Comparison of ENCODE assay signal across 26 cellular contexts in genomic region chr10:5165738-5166137, GRCh38. TPM values are rescaled to one million over a fixed set of nuclear protein-coding genes. Genes with fewer than 3 reads are reported as not detected.
A peak's percentile ranks its signal among the peaks of the same experiment; 100 is the strongest.
DNase-seq lines count a peak whose midpoint lies in the region; ATAC-seq and TF ChIP-seq lines count a peak whose summit lies in the region.
"Had no signal": no experiment of that assay in that cellular context is flagged by ENCODE, and none has a peak within 500 bp of the region (broad histone marks: within the 10 kb centered on the region; RNA-seq: fewer than 3 reads in every experiment).

No MANE protein-coding gene starts in this region.

- no peaks in the 10 kb centered on the region for H3F3A ChIP-seq in SK-N-SH (replicated peaks; ENCODE audit: insufficient read depth)
- H3F3A ChIP-seq in neural progenitor cell (ENCODE audit: low read depth) = peaks cover 12% of the 10 kb centered on the region

- ATAC-seq in SK-N-SH treated with all-trans-retinoic acid at 6 μM for 48 hours = no peak
- ATAC-seq in GM21737 (IDR thresholded peaks at IDR 0.05; ENCODE audit: unreplicated experiment) = no peak
- ATAC-seq: gastroesophageal sphincter; naive thymus-derived CD4-positive, alpha-beta T cell had no signal

- peaks cover 7% of the 10 kb centered on the region; the same call in 1 of the 2 replicates for H3K9me3 ChIP-seq in SK-N-SH
- peaks cover 10% of the 10 kb centered on the region for H3K9me3 ChIP-seq in OCI-LY7 (ENCODE audit: low read length)
- H3K9me3 ChIP-seq in neural progenitor cell (ENCODE audit: low read depth) = peaks cover 12% of the 10 kb centered on the region
- H3K9me3 ChIP-seq: ovary had no signal

- TF ChIP-seq POLR2A in erythroblast (IDR thresholded peaks at IDR 0.05; ENCODE audit: low read length) = no peak

- H3K4me3 Mint-ChIP-seq in neural progenitor cell = no peak overlapping the region
- H3K4me3 Mint-ChIP-seq: activated CD4-positive, alpha-beta T cell treated with anti-CD3 and anti-CD28 coated beads, Interleukin-2, amount 10 ng/mL, durations not matched to agents 7 days and 5 days; activated naive CD8-positive, alpha-beta T cell; memory B cell; naive thymus-derived CD4-positive, alpha-beta T cell; T-helper 1 cell treated with Interleukin-12 subunit alpha and Interleukin-12 subunit beta and Interleukin-4 antibody, amounts not matched to agents 30 μg/mL and 1 μg/mL, for 36 hours had no signal

- no peak overlapping the region for H3K4me2 ChIP-seq in SK-N-SH
- H3K4me2 ChIP-seq in OCI-LY7 (ENCODE audit: low read length) = no peak overlapping the region
- no peak overlapping the region for H3K4me2 ChIP-seq in neural progenitor cell
- H3K4me2 ChIP-seq: PC-9 had no signal

- H3K9ac ChIP-seq in SK-N-SH (no peak overlapping the region), neural progenitor cell (no peak overlapping the region)

- no peak overlapping the region for H2AFZ ChIP-seq in SK-N-SH (ENCODE audit: low read depth)
- H2AFZ ChIP-seq in OCI-LY7 (ENCODE audit: low read length) = no peak overlapping the region
- no peak overlapping the region for H2AFZ ChIP-seq in neural progenitor cell (replicated peaks)
- H2AFZ ChIP-seq: PC-9 had no signal

- POLR2A ChIA-PET in SK-N-SH (lab: Yijun Ruan, JAX) (no interaction called here), OCI-LY7 (lab: Charles Lee) (no interaction called here)

- WGBS in SK-N-SH (ENCODE audit: low lambda C conversion rate) = 7% methylated on average over 1 of the region's 1 CpG

- no TSS peak for BruUV-seq in OCI-LY7 (replicated peaks; lab: Mats Ljungman, UMichigan)

- TF ChIP-seq EP300 in SK-N-SH (IDR thresholded peaks at IDR 0.05; ENCODE audit: borderline replicate concordance in 1 of 2, low read depth in 1 of 2, low read length in 1 of 2) = no peak

- intact Hi-C loops in OCI-LY7 (cut with micrococcal nuclease; ENCODE audit: unreplicated experiment) = no loop called here

- CTCF ChIA-PET in SK-N-SH (lab: Yijun Ruan, JAX) (no interaction called here), OCI-LY7 (lab: Charles Lee; ENCODE audit: unreplicated experiment) (no interaction called here)

- H4K20me1 ChIP-seq in SK-N-SH (ENCODE audit: insufficient read depth) = no peaks in the 10 kb centered on the region
- H4K20me1 ChIP-seq in OCI-LY7 (ENCODE audit: insufficient read depth, low read length) = no peaks in the 10 kb centered on the region
- H4K20me1 ChIP-seq in neural progenitor cell (ENCODE audit: low read depth) = no peaks in the 10 kb centered on the region

- TF ChIP-seq CTCF in SK-N-SH (IDR thresholded peaks at IDR 0.05) (no peak), OCI-LY7 (conservative IDR thresholded peaks at IDR 0.05; ENCODE audit: low read length) (no peak), neural progenitor cell (IDR thresholded peaks at IDR 0.05) (no peak)

- H3K27me3 Mint-ChIP-seq in neural progenitor cell (ENCODE audit: insufficient read depth, low read depth) = peaks cover 3% of the 10 kb centered on the region
- H3K27me3 Mint-ChIP-seq: activated CD4-positive, alpha-beta T cell treated with anti-CD3 and anti-CD28 coated beads, Interleukin-2, amount 10 ng/mL, durations not matched to agents 7 days and 5 days; memory B cell had no signal

- H3K36me3 ChIP-seq in SK-N-SH (replicated peaks in 1 of 2; ENCODE audit: control insufficient read depth in 1 of 2, insufficient read depth in 2 of 2, low read length in 1 of 2) (no peaks in the 10 kb centered on the region), OCI-LY7 (ENCODE audit: insufficient read depth, low read length) (no peaks in the 10 kb centered on the region), neural progenitor cell (no peaks in the 10 kb centered on the region)
- H3K36me3 ChIP-seq: brain microvascular endothelial cell, gastroesophageal sphincter, ovary, right atrium auricular region, uterus had no signal

- H3K4me3 ChIP-seq in SK-N-SH (ENCODE audit: low read depth in 2 of 2, low read length in 1 of 2) (no peak overlapping the region), OCI-LY7 (ENCODE audit: low read depth, low read length, poor library complexity, severe bottlenecking) (no peak overlapping the region), neural progenitor cell (no peak overlapping the region)
- H3K4me3 ChIP-seq: coronary artery, gastroesophageal sphincter, ovary, PC-9, right atrium auricular region, uterus had no signal

- no peak overlapping the region for H3K27ac Mint-ChIP-seq in neural progenitor cell
- H3K27ac Mint-ChIP-seq: activated CD4-positive, alpha-beta T cell treated with anti-CD3 and anti-CD28 coated beads, Interleukin-2, amount 10 ng/mL, durations not matched to agents 7 days and 5 days; activated naive CD8-positive, alpha-beta T cell; memory B cell; naive thymus-derived CD4-positive, alpha-beta T cell; T-helper 1 cell treated with Interleukin-12 subunit alpha and Interleukin-12 subunit beta and Interleukin-4 antibody, amounts not matched to agents 30 μg/mL and 1 μg/mL, for 36 hours had no signal

- H3K9me3 Mint-ChIP-seq in neural progenitor cell = peaks cover 67% of the 10 kb centered on the region

- H3K27me3 ChIP-seq in SK-N-SH (ENCODE audit: insufficient read depth) (no peaks in the 10 kb centered on the region), neural progenitor cell (peaks cover 22% of the 10 kb centered on the region)
- H3K27me3 ChIP-seq: brain microvascular endothelial cell, gastroesophageal sphincter, ovary, right atrium auricular region, uterus had no signal

- H3K9me2 ChIP-seq in SK-N-SH (no peaks in the 10 kb centered on the region), OCI-LY7 (ENCODE audit: insufficient read depth, low read length) (no peaks in the 10 kb centered on the region)

- DNase-seq in SK-N-SH (peak; percentile 1), OCI-LY7 (ENCODE audit: low spot score) (peak; percentile 12), erythroblast (lab: John Stamatoyannopoulos, UW) (peak; percentile 8 to 17), neural progenitor cell (ENCODE audit: low spot score) (peak; percentile 6), HuH-7 (ENCODE audit: low spot score) (no peak)
- no peak for DNase-seq in stimulated activated CD4-positive, alpha-beta T cell treated with anti-CD3 and anti-CD28 coated beads, Interleukin-2, amount 100 ng/mL, for 24 hours
- DNase-seq: activated CD4-positive, alpha-beta T cell treated with anti-CD3 and anti-CD28 coated beads, Interleukin-2, amount 10 ng/mL, durations not matched to agents 7 days and 5 days; brain microvascular endothelial cell; C1 segment of cervical spinal cord; H7; MM.1S; naive thymus-derived CD4-positive, alpha-beta T cell; NCI-H1694; ovary; PC-9; SHP77 treated with DMSO at 0.1 percent for 48 hours; uterus had no signal

- H3K36me3 Mint-ChIP-seq in neural progenitor cell = peaks cover 4% of the 10 kb centered on the region
- H3K36me3 Mint-ChIP-seq: memory B cell had no signal

- peaks cover 11% of the 10 kb centered on the region for H3K4me1 Mint-ChIP-seq in neural progenitor cell
- H3K4me1 Mint-ChIP-seq: memory B cell had no signal

- H3K79me2 ChIP-seq in SK-N-SH (ENCODE audit: insufficient read depth) (no peaks in the 10 kb centered on the region), OCI-LY7 (ENCODE audit: insufficient read depth, low read depth, low read length) (no peaks in the 10 kb centered on the region), neural progenitor cell (ENCODE audit: low read depth) (no peaks in the 10 kb centered on the region)

- H3K27ac ChIP-seq in SK-N-SH (ENCODE audit: low read depth in 2 of 2, low read length in 1 of 2) (no peak overlapping the region), OCI-LY7 (ENCODE audit: low read depth, low read length, poor library complexity, severe bottlenecking) (no peak overlapping the region), neural progenitor cell (no peak overlapping the region)
- H3K27ac ChIP-seq: brain microvascular endothelial cell, coronary artery, gastroesophageal sphincter, ovary, PC-9, right atrium auricular region, uterus, VCaP had no signal

- TF ChIP-seq RAD21 in SK-N-SH (IDR thresholded peaks at IDR 0.05; ENCODE audit: low read length) = no peak

- H3K4me1 ChIP-seq in SK-N-SH (ENCODE audit: control insufficient read depth in 1 of 2, insufficient read depth in 2 of 2, low read depth in 1 of 2, low read length in 1 of 2) = no peaks in the 10 kb centered on the region
- no peaks in the 10 kb centered on the region for H3K4me1 ChIP-seq in OCI-LY7 (ENCODE audit: insufficient read depth, low read length, poor library complexity, severe bottlenecking)
- peaks cover 14% of the 10 kb centered on the region for H3K4me1 ChIP-seq in neural progenitor cell
- H3K4me1 ChIP-seq: gastroesophageal sphincter, right atrium auricular region, uterus had no signal

TF ChIP-seq in SK-N-SH, 30 proteins besides CTCF, POLR2A, EP300 and RAD21 (continues in another document):
- TF ChIP-seq MEF2A (IDR thresholded peaks at IDR 0.05; ENCODE audit: borderline replicate concordance, low read depth) = no peak
- TF ChIP-seq NRF1 (IDR thresholded peaks at IDR 0.05; ENCODE audit: low read depth, low read length) = no peak
- TF ChIP-seq NFIC (IDR thresholded peaks at IDR 0.05; ENCODE audit: borderline replicate concordance) = no peak

RNA-seq across cellular contexts. Expression of gene AKR1C8, which starts 19.2 kb away (rescaled TPM):
- polyA plus RNA-seq in SK-N-SH (2012; rRNA removed) = not detected in 2 replicates
- polyA plus RNA-seq in SK-N-SH (2012; cell fraction: cytosol; rRNA removed) = not detected in 2 replicates
- not detected in 2 replicates for polyA plus RNA-seq in SK-N-SH (2012; cell fraction: nucleus; rRNA removed)
- not detected in 2 replicates for total RNA-seq in OCI-LY7 (2014; rRNA removed; shearing (Covaris generic))
- not detected in 2 replicates for total RNA-seq in OCI-LY7 (2022)
- total RNA-seq in neural progenitor cell (ENCODE audit: low replicate concordance) = not detected in 2 replicates
- total RNA-seq: gastroesophageal sphincter, H7, right atrium auricular region, uterus had no signal
- polyA plus RNA-seq: naive thymus-derived CD4-positive, alpha-beta T cell; ovary had no signal

RNA-seq across cellular contexts. Expression of gene AKR1C4, which starts 30.9 kb away (rescaled TPM):
- polyA plus RNA-seq in SK-N-SH (2012; rRNA removed) = not detected in 2 replicates
- not detected in 2 replicates for polyA plus RNA-seq in SK-N-SH (2012; cell fraction: cytosol; rRNA removed)
- polyA plus RNA-seq in SK-N-SH (2012; cell fraction: nucleus; rRNA removed) = not detected in 2 replicates
- total RNA-seq in OCI-LY7 (2014; rRNA removed; shearing (Covaris generic)) = not detected in 2 replicates
- total RNA-seq in OCI-LY7 (2022) (not detected in 2 replicates), neural progenitor cell (ENCODE audit: low replicate concordance) (not detected in 2 replicates)
- total RNA-seq: activated CD4-positive, alpha-beta T cell treated with anti-CD3 and anti-CD28 coated beads, Interleukin-2, amount 10 ng/mL, durations not matched to agents 7 days and 5 days; gastroesophageal sphincter; H7; naive thymus-derived CD4-positive, alpha-beta T cell; ovary; PC-9; right atrium auricular region; uterus had no signal
- polyA plus RNA-seq: naive thymus-derived CD4-positive, alpha-beta T cell; ovary had no signal

Comparison
In these comparisons a context has a peak if more than half of its experiments do, and no peak if none do; other contexts are left out.
1. DNase-seq: peak in SK-N-SH (single experiment), OCI-LY7 (single experiment), erythroblast (2 of 2) and neural progenitor cell (single experiment); none in stimulated activated CD4-positive, alpha-beta T cell treated with anti-CD3 and anti-CD28 coated beads, Interleukin-2, amount 100 ng/mL, for 24 hours (0 of 2) and HuH-7 (single experiment).